1 cellular context compared by ENCODE assay signal in genomic region chr9:1267141-1267570, GRCh38.
A peak's percentile ranks its signal among the peaks of the same experiment; 100 is the strongest.
TF ChIP-seq lines count a peak whose summit lies in the region.

No MANE protein-coding gene starts in this region.

TF ChIP-seq in GM12878, 131 proteins besides CTCF, POLR2A, EP300 and RAD21 (continued from another document):
- no peak for TF ChIP-seq E2F8 (IDR thresholded peaks at IDR 0.05; ENCODE audit: low read depth, partially characterized antibody)
- TF ChIP-seq ZNF274 (IDR thresholded peaks at IDR 0.05; ENCODE audit: insufficient read depth, insufficient read length), result no peak
- no peak for TF ChIP-seq NRF1 (conservative IDR thresholded peaks at IDR 0.05; ENCODE audit: low read depth, low read length)
- TF ChIP-seq RELA (IDR thresholded peaks at IDR 0.05; ENCODE audit: borderline replicate concordance, partially characterized antibody), result peak; percentile 71
- TF ChIP-seq POLR2AphosphoS2 (IDR thresholded peaks at IDR 0.05; ENCODE audit: low read depth, low read length), result no peak
